Comparison of ENCODE assay signal across 17 cellular contexts in genomic region chr4:173253561-173253960, GRCh38.
"Had no signal": no experiment of that assay in that cellular context is flagged by ENCODE, and none has a peak within 500 bp of the region (broad histone marks: within the 10 kb centered on the region; RNA-seq: fewer than 3 reads in every experiment).

No MANE protein-coding gene starts in this region.

- H3K27ac Mint-ChIP-seq: activated CD8-positive, alpha-beta memory T cell treated with anti-CD3 and anti-CD28 coated beads, Interleukin-2, amount 10 ng/mL, durations not matched to agents 7 days and 5 days; activated naive CD8-positive, alpha-beta T cell treated with anti-CD3 and anti-CD28 coated beads, Interleukin-2, amount 10 ng/mL, durations not matched to agents 7 days and 5 days; neural progenitor cell had no signal

- H3K9me3 ChIP-seq: ascending aorta, gastrocnemius medialis had no signal

- H3K79me2 ChIP-seq: hepatocyte had no signal

- H3K36me3 Mint-ChIP-seq: activated naive CD8-positive, alpha-beta T cell treated with anti-CD3 and anti-CD28 coated beads, Interleukin-2, amount 10 ng/mL, durations not matched to agents 7 days and 5 days had no signal

- H3K4me2 ChIP-seq: hepatocyte, neural progenitor cell had no signal

- H3K27ac ChIP-seq: ascending aorta, coronary artery, neural progenitor cell had no signal

- H3K9me3 Mint-ChIP-seq: activated naive CD8-positive, alpha-beta T cell treated with anti-CD3 and anti-CD28 coated beads, Interleukin-2, amount 10 ng/mL, durations not matched to agents 7 days and 5 days; neural progenitor cell had no signal

- DNase-seq: activated CD4-positive, alpha-beta T cell treated with anti-CD3 and anti-CD28 coated beads for 1 hour; activated CD4-positive, alpha-beta T cell treated with anti-CD3 and anti-CD28 coated beads, Interleukin-2, amount 50 U/mL, for 48 hours; activated CD8-positive, alpha-beta memory T cell treated with anti-CD3 and anti-CD28 coated beads, Interleukin-2, amount 10 ng/mL, durations not matched to agents 7 days and 5 days; activated gamma-delta T cell; activated naive CD8-positive, alpha-beta T cell treated with anti-CD3 and anti-CD28 coated beads, Interleukin-2, amount 10 ng/mL, durations not matched to agents 7 days and 5 days; activated T-cell treated with anti-CD3 and anti-CD28 coated beads, Interleukin-2, amount 50 U/mL, for 48 hours; effector CD4-positive, alpha-beta T cell; gastrocnemius medialis; kidney glomerular epithelial cell; posterior cingulate gyrus; stimulated activated CD4-positive, alpha-beta T cell treated with anti-CD3 and anti-CD28 coated beads, Interleukin-15, amount 100 ng/mL, for 24 hours; stimulated activated CD4-positive, alpha-beta T cell treated with anti-CD3 and anti-CD28 coated beads, Interleukin-4, amount 100 ng/mL, for 24 hours had no signal

- H3K27me3 ChIP-seq: ascending aorta, gastrocnemius medialis, hepatocyte, neural progenitor cell had no signal

- ATAC-seq: activated CD8-positive, alpha-beta memory T cell treated with anti-CD3 and anti-CD28 coated beads, Interleukin-2, amount 10 ng/mL, durations not matched to agents 7 days and 5 days; gastrocnemius medialis had no signal

- H3K36me3 ChIP-seq: ascending aorta, gastrocnemius medialis, neural progenitor cell had no signal

- FAIRE-seq: urothelium cell line had no signal

- H3K27me3 Mint-ChIP-seq: activated CD8-positive, alpha-beta memory T cell treated with anti-CD3 and anti-CD28 coated beads, Interleukin-2, amount 10 ng/mL, durations not matched to agents 7 days and 5 days; activated naive CD8-positive, alpha-beta T cell treated with anti-CD3 and anti-CD28 coated beads, Interleukin-2, amount 10 ng/mL, durations not matched to agents 7 days and 5 days had no signal

- H3K9ac ChIP-seq: neural progenitor cell had no signal

- H3K4me1 Mint-ChIP-seq: activated CD8-positive, alpha-beta memory T cell treated with anti-CD3 and anti-CD28 coated beads, Interleukin-2, amount 10 ng/mL, durations not matched to agents 7 days and 5 days; activated naive CD8-positive, alpha-beta T cell treated with anti-CD3 and anti-CD28 coated beads, Interleukin-2, amount 10 ng/mL, durations not matched to agents 7 days and 5 days had no signal

- H2AFZ ChIP-seq: hepatocyte, neural progenitor cell had no signal

- H3K4me3 ChIP-seq: ascending aorta, coronary artery, gastrocnemius medialis, hepatocyte, neural progenitor cell had no signal

- H3K4me3 Mint-ChIP-seq: activated CD8-positive, alpha-beta memory T cell treated with anti-CD3 and anti-CD28 coated beads, Interleukin-2, amount 10 ng/mL, durations not matched to agents 7 days and 5 days; activated naive CD8-positive, alpha-beta T cell treated with anti-CD3 and anti-CD28 coated beads, Interleukin-2, amount 10 ng/mL, durations not matched to agents 7 days and 5 days; neural progenitor cell had no signal
